Comparison of ENCODE assay signal across 12 cellular contexts in the genomic region with DNA sequence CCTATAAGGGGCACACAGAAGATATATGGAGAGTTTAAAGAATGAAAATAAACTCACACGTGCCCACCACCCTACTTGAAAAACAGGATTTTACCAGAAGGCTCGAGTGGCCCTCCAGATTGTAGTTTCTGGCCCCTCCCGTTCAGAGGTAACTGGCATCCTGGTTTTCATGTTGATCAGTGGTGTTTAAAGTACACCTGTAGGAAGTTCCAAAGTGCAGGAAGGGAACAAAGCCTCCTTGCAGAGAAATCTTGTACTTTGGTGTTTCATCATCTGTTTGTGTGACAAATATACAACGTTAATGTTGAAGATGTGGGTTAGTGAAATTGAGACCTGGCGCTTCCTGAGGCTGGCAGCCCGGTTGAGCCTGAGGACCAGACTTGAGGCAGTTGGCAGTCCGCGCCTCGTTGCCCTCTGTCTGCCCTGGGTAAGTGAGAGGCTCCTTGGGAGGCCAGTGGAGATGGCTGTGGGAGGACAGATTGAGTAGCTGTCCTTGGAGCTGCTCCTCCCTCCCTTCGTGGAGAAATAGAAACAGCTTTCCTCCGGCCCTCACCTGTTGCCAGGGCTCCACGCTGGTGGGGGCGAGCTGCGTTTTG. TPM values are rescaled to one million over a fixed set of nuclear protein-coding genes. Genes with fewer than 3 reads are reported as not detected.
"Had no signal": no experiment of that assay in that cellular context is flagged by ENCODE, and none has a peak within 500 bp of the region (broad histone marks: within the 10 kb centered on the region; RNA-seq: fewer than 3 reads in every experiment).

No MANE protein-coding gene starts in this region.

RNA-seq across cellular contexts. Expression of gene CEMP1, which starts 19.2 kb away (rescaled TPM):
- total RNA-seq: heart right ventricle, hepatocyte, kidney epithelial cell, left ventricle myocardium inferior, mesenteric fat pad, neural crest cell, osteoblast, skeletal muscle tissue, smooth muscle cell, temporal lobe, tibial nerve, urinary bladder had no signal
